In the genomic region with DNA sequence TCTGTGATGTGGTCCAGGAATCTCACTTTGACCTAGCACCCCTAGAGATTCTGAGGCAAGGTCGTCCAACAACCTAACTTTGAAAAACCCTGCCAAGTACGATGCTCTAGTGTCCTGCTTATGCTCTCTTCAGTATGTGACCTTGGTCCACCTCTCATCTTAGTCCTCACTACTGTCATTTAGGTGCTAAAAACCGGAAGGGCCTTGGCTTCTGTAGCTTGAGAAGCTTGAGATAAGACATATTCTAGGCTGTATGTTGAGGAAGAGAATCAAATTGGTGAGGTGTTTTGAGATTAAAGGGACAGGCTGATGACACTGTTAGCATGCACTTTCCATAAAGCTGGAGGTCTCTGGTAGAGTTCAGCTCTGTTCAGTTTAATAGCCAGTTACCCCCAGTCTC, we compare ENCODE assay signal across 22 cellular contexts. TPM values are rescaled to one million over a fixed set of nuclear protein-coding genes. Genes with fewer than 3 reads are reported as not detected.
A peak's percentile ranks its signal among the peaks of the same experiment; 100 is the strongest.
DNase-seq lines count a peak whose midpoint lies in the region; ATAC-seq, FAIRE-seq and TF ChIP-seq lines count a peak whose summit lies in the region.
"Had no signal": no experiment of that assay in that cellular context is flagged by ENCODE, and none has a peak within 500 bp of the region (broad histone marks: within the 10 kb centered on the region; RNA-seq: fewer than 3 reads in every experiment).

No MANE protein-coding gene starts in this region.

- POLR2A ChIA-PET in K562 (lab: Yijun Ruan, JAX), result interaction anchor here (1.1 to 1.4 kb wide), 3 partner anchors 10 to 371 kb away, joined by 3 to 14 read pairs (median 4); no protein-coding TSS in a partner anchor
- POLR2A ChIA-PET in A673 (lab: Charles Lee; ENCODE audit: low non-redundant PET), result no interaction called here
- POLR2A ChIA-PET in CD8-positive, alpha-beta memory T cell (lab: Charles Lee), result no interaction called here

- in situ Hi-C loops in K562 (cut with MboI), result no loop called here

- H3K4me2 ChIP-seq in K562 (ENCODE audit: insufficient read depth, low read length), result peak overlapping the region; percentile 9; the same call in 1 of the 2 replicates

- no peak for TF ChIP-seq CTCF in K562 (IDR thresholded peaks at IDR 0.05 in 2 of 3, conservative IDR thresholded peaks at IDR 0.05 in 1 of 3; ENCODE audit: insufficient read depth in 2 of 3, low read depth in 1 of 3, low read length in 3 of 3)
- TF ChIP-seq CTCF in A673 (conservative IDR thresholded peaks at IDR 0.05; ENCODE audit: low read depth, low read length), result no peak

- intact Hi-C loops in K562 (cut with micrococcal nuclease), result loop anchor here (5.0 kb wide), 3 partner anchors 43 to 213 kb away; no protein-coding TSS in a partner anchor
- intact Hi-C loops in A673 (cut with micrococcal nuclease; ENCODE audit: unreplicated experiment), result no loop called here

- peak overlapping the region; percentile 32 for H3K27ac Mint-ChIP-seq in T-helper 1 cell treated with Interleukin-12 subunit alpha and Interleukin-12 subunit beta and Interleukin-4 antibody, amounts not matched to agents 30 μg/mL and 1 μg/mL, for 36 hours
- H3K27ac Mint-ChIP-seq in CD8-positive, alpha-beta memory T cell, result peak overlapping the region in 1 of 8 donors; percentile 59
- H3K27ac Mint-ChIP-seq: natural killer cell treated with Interleukin-12 subunit alpha and Interleukin-12 subunit beta and Interleukin-15 and Interleukin-18, amount 100 ng/mL, for 72 hours had no signal

- peaks cover 9% of the 10 kb centered on the region; the same call in 1 of the 2 replicates for H4K20me1 ChIP-seq in K562 (replicated peaks; ENCODE audit: control insufficient read depth, insufficient read depth, low read length)

- H3K27me3 ChIP-seq in K562 (ENCODE audit: control insufficient read depth in 2 of 2, insufficient read depth in 2 of 2, low read length in 2 of 2) (no peaks in the 10 kb centered on the region), stomach smooth muscle (ENCODE audit: control insufficient read depth in 1 of 2, insufficient read depth in 2 of 2, low read length in 2 of 2) (no peaks in the 10 kb centered on the region), A673 (replicated peaks; ENCODE audit: insufficient read depth, low read depth, low read length, poor library complexity) (no peaks in the 10 kb centered on the region)
- H3K27me3 ChIP-seq in CD8-positive, alpha-beta memory T cell (ENCODE audit: insufficient read depth, low read length, poor library complexity, severe bottlenecking), result no peaks in the 10 kb centered on the region
- H3K27me3 ChIP-seq: MG63, tibial artery had no signal

- no peaks in the 10 kb centered on the region for H3K9me1 ChIP-seq in K562 (ENCODE audit: control insufficient read depth, insufficient read depth, low read length)

- no peak for TF ChIP-seq POLR2A in K562 (conservative IDR thresholded peaks at IDR 0.05)

- H3K4me3 Mint-ChIP-seq in T-helper 1 cell treated with Interleukin-12 subunit alpha and Interleukin-12 subunit beta and Interleukin-4 antibody, amounts not matched to agents 30 μg/mL and 1 μg/mL, for 36 hours, result no peak overlapping the region
- no peak overlapping the region for H3K4me3 Mint-ChIP-seq in CD8-positive, alpha-beta memory T cell
- H3K4me3 Mint-ChIP-seq: natural killer cell treated with Interleukin-12 subunit alpha and Interleukin-12 subunit beta and Interleukin-15 and Interleukin-18, amount 100 ng/mL, for 72 hours had no signal

- peaks cover 16% of the 10 kb centered on the region for H3K4me1 Mint-ChIP-seq in T-helper 1 cell treated with Interleukin-12 subunit alpha and Interleukin-12 subunit beta and Interleukin-4 antibody, amounts not matched to agents 30 μg/mL and 1 μg/mL, for 36 hours (ENCODE audit: low read depth)
- peaks cover 0 to 8% (median 0%) of the 10 kb centered on the region in 3 donors for H3K4me1 Mint-ChIP-seq in CD8-positive, alpha-beta memory T cell

- FAIRE-seq in K562 (lab: Jason Lieb, UNC), result peak; percentile 15

- H3K27ac ChIP-seq in K562 (ENCODE audit: extremely low read depth, low read depth, low read length), result no peak overlapping the region
- peak overlapping the region; percentile 57 for H3K27ac ChIP-seq in mesodermal cell (ENCODE audit: low read depth, low read length, severe bottlenecking)
- peak overlapping the region; percentile 81 for H3K27ac ChIP-seq in stomach smooth muscle (ENCODE audit: low read length)
- no peak overlapping the region for H3K27ac ChIP-seq in A673 (ENCODE audit: low read depth, low read length, poor library complexity, severe bottlenecking)
- no peak overlapping the region for H3K27ac ChIP-seq in CD8-positive, alpha-beta memory T cell (ENCODE audit: low read depth, low read length)
- H3K27ac ChIP-seq: parathyroid adenoma, tibial artery had no signal

- WGBS in K562 (ENCODE audit: insufficient coverage, low coverage, missing lambda C conversion rate), result 0% methylated on average over 3 of the region's 3 CpGs
- WGBS in mesodermal cell (ENCODE audit: insufficient coverage in 2 of 2), 2 experiments, result 80 to 94% methylated on average over 1 to 2 of the region's 3 CpGs

- peaks cover 7% of the 10 kb centered on the region for H3K36me3 Mint-ChIP-seq in T-helper 1 cell treated with Interleukin-12 subunit alpha and Interleukin-12 subunit beta and Interleukin-4 antibody, amounts not matched to agents 30 μg/mL and 1 μg/mL, for 36 hours (ENCODE audit: low read depth)
- peaks cover 2 to 14% (median 8%) of the 10 kb centered on the region in 3 donors for H3K36me3 Mint-ChIP-seq in CD8-positive, alpha-beta memory T cell
- H3K36me3 Mint-ChIP-seq: natural killer cell treated with Interleukin-12 subunit alpha and Interleukin-12 subunit beta and Interleukin-15 and Interleukin-18, amount 100 ng/mL, for 72 hours had no signal

- H3K4me1 ChIP-seq in K562 (replicated peaks in 1 of 2; ENCODE audit: control insufficient read depth in 2 of 2, insufficient read depth in 2 of 2, low read length in 2 of 2) (peaks cover 10 to 22% of the 10 kb centered on the region in 2 experiments), mesodermal cell (ENCODE audit: control insufficient read depth, insufficient read depth, low read length, poor library complexity, severe bottlenecking) (peaks cover 4% of the 10 kb centered on the region), stomach smooth muscle (ENCODE audit: control insufficient read depth, insufficient read depth, low read length) (peaks cover 16% of the 10 kb centered on the region), A673 (ENCODE audit: insufficient read depth, low read length, poor library complexity, severe bottlenecking) (no peaks in the 10 kb centered on the region)
- no peaks in the 10 kb centered on the region for H3K4me1 ChIP-seq in CD8-positive, alpha-beta memory T cell (ENCODE audit: insufficient read depth, low read length)
- H3K4me1 ChIP-seq: parathyroid adenoma, tibial artery had no signal

- TF ChIP-seq RAD21 in K562 (CRISPR knock-in tag; conservative IDR thresholded peaks at IDR 0.05 in 1 of 2, IDR thresholded peaks at IDR 0.05 in 1 of 2), result no peak

- H3K4me3 ChIP-seq in K562 (no peak overlapping the region), mesodermal cell (ENCODE audit: extremely low read depth, insufficient read depth, low read length, poor library complexity, severe bottlenecking) (no peak overlapping the region), stomach smooth muscle (ENCODE audit: low read length in 2 of 2) (peak overlapping the region in 1 of 2 donors; percentile 53), A673 (ENCODE audit: low read depth, low read length, poor library complexity, severe bottlenecking) (no peak overlapping the region)
- H3K4me3 ChIP-seq in CD8-positive, alpha-beta memory T cell (ENCODE audit: low read length), result no peak overlapping the region
- H3K4me3 ChIP-seq: MG63, tibial artery had no signal

- H3K79me2 ChIP-seq in K562 (ENCODE audit: control insufficient read depth, insufficient read depth, low read length), result no peaks in the 10 kb centered on the region
- H3K79me2 ChIP-seq: parathyroid adenoma had no signal

- H3K9me3 ChIP-seq in K562 (replicated peaks; ENCODE audit: control insufficient read depth, insufficient read depth, low read depth, low read length) (no peaks in the 10 kb centered on the region), mesodermal cell (ENCODE audit: control insufficient read depth, low read length) (no peaks in the 10 kb centered on the region), stomach smooth muscle (ENCODE audit: control insufficient read depth in 2 of 2, low read length in 2 of 2) (no peaks in the 10 kb centered on the region), A673 (ENCODE audit: low read depth, low read length, poor library complexity, severe bottlenecking) (no peaks in the 10 kb centered on the region)
- H3K9me3 ChIP-seq in CD8-positive, alpha-beta memory T cell (ENCODE audit: low read length), result no peaks in the 10 kb centered on the region
- H3K9me3 ChIP-seq: MG63, tibial artery had no signal

- peak; percentile 84 for ATAC-seq in K562
- no peak for ATAC-seq in GM18907 (IDR thresholded peaks at IDR 0.05; ENCODE audit: unreplicated experiment)
- ATAC-seq: natural killer cell treated with Interleukin-12 subunit alpha and Interleukin-12 subunit beta and Interleukin-15 and Interleukin-18, amount 100 ng/mL, for 72 hours had no signal

- DNase-seq in T-helper 1 cell (no peak), K562 (ENCODE audit: extremely low read depth in 1 of 4, low spot score in 3 of 4) (peak in 2 of 4 experiments; percentile 42 to 73), A673 (ENCODE audit: low spot score) (no peak)
- no peak for DNase-seq in CD8-positive, alpha-beta memory T cell
- DNase-seq: 8988T; activated CD4-positive, alpha-beta T cell treated with anti-CD3 and anti-CD28 coated beads, Interleukin-2, amount 50 U/mL, for 1 hour; activated CD8-positive, alpha-beta memory T cell treated with anti-CD3 and anti-CD28 coated beads, Interleukin-2, amount 50 U/mL, for 4 hours; activated gamma-delta T cell treated with Interleukin-2 at 50 U/mL for 16 hours; AML-193; amniotic stem cell; GDM1; MG63; NCI-H1417; RPMI8226; stimulated activated CD4-positive, alpha-beta T cell treated with anti-CD3 and anti-CD28 coated beads, Interleukin-1b, Interleukin-23, amount 100 ng/mL, for 48 hours; tibial artery had no signal

- peak; percentile 65; the same call in 1 of the 2 replicates for TF ChIP-seq EP300 in K562 (IDR thresholded peaks at IDR 0.05; ENCODE audit: low read length)

- CTCF ChIA-PET in K562 (lab: Yijun Ruan, JAX; ENCODE audit: low intra/inter-chr PET ratio) (no interaction called here), A673 (lab: Charles Lee) (no interaction called here)
- CTCF ChIA-PET in CD8-positive, alpha-beta memory T cell (lab: Charles Lee), result interaction anchor here (1.1 kb wide), 1 partner anchor 8 kb away, joined by 3 read pairs; no protein-coding TSS in a partner anchor

- 0 out of 2 replicates have a peak overlapping the region, but pooled peaks have one; percentile 1 for H2AFZ ChIP-seq in K562 (ENCODE audit: low read depth, low read length)
- H2AFZ ChIP-seq: parathyroid adenoma had no signal

- no TSS peak for BruUV-seq in K562 (replicated peaks; lab: Mats Ljungman, UMichigan)
- BruUV-seq in A673 (replicated peaks; lab: Mats Ljungman, UMichigan), result no TSS peak

- H3K9me3 Mint-ChIP-seq in T-helper 1 cell treated with Interleukin-12 subunit alpha and Interleukin-12 subunit beta and Interleukin-4 antibody, amounts not matched to agents 30 μg/mL and 1 μg/mL, for 36 hours, result peaks cover 3% of the 10 kb centered on the region
- H3K9me3 Mint-ChIP-seq in CD8-positive, alpha-beta memory T cell, result no peaks in the 10 kb centered on the region
- H3K9me3 Mint-ChIP-seq: natural killer cell treated with Interleukin-12 subunit alpha and Interleukin-12 subunit beta and Interleukin-15 and Interleukin-18, amount 100 ng/mL, for 72 hours had no signal

- no peaks in the 10 kb centered on the region for H3K36me3 ChIP-seq in K562 (ENCODE audit: control insufficient read depth, insufficient read depth, low read length)
- H3K36me3 ChIP-seq in mesodermal cell (ENCODE audit: control insufficient read depth, insufficient read depth, low read length), result no peaks in the 10 kb centered on the region
- H3K36me3 ChIP-seq in stomach smooth muscle (ENCODE audit: control insufficient read depth in 2 of 2, insufficient read depth in 2 of 2, low read length in 2 of 2), result no peaks in the 10 kb centered on the region
- H3K36me3 ChIP-seq in A673 (ENCODE audit: insufficient read depth, low read length, poor library complexity, severe bottlenecking), result no peaks in the 10 kb centered on the region
- no peaks in the 10 kb centered on the region for H3K36me3 ChIP-seq in CD8-positive, alpha-beta memory T cell (ENCODE audit: insufficient read depth, low read length)
- H3K36me3 ChIP-seq: MG63, tibial artery had no signal

- H3K9ac ChIP-seq in K562 (ENCODE audit: insufficient read depth in 1 of 2, low read depth in 2 of 2, low read length in 2 of 2) (no peak overlapping the region), stomach smooth muscle (ENCODE audit: low read length in 2 of 2) (peak overlapping the region; percentile 6 to 44)
- H3K9ac ChIP-seq: parathyroid adenoma had no signal

- H3K27me3 Mint-ChIP-seq in T-helper 1 cell treated with Interleukin-12 subunit alpha and Interleukin-12 subunit beta and Interleukin-4 antibody, amounts not matched to agents 30 μg/mL and 1 μg/mL, for 36 hours (ENCODE audit: low read depth), result no peaks in the 10 kb centered on the region
- H3K27me3 Mint-ChIP-seq in CD8-positive, alpha-beta memory T cell, result peaks cover 0 to 2% of the 10 kb centered on the region in 2 donors
- H3K27me3 Mint-ChIP-seq: natural killer cell treated with Interleukin-12 subunit alpha and Interleukin-12 subunit beta and Interleukin-15 and Interleukin-18, amount 100 ng/mL, for 72 hours had no signal

RNA-seq across cellular contexts. Expression of gene MTPN, which starts 57.0 kb away (rescaled TPM):
- 24.4 and 41.1 TPM in 2 replicates for total RNA-seq in K562 (2011; cell fraction: chromatin; rRNA removed; ENCODE audit: low replicate concordance)
- 26.7 and 34.1 TPM in 2 replicates for total RNA-seq in K562 (2011; cell fraction: nucleolus; rRNA removed)
- total RNA-seq in K562 (2011; cell fraction: nucleoplasm; rRNA removed), result 43.8 and 76.6 TPM in 2 replicates
- 94.4 and 128 TPM in 2 replicates for total RNA-seq in K562 (2014; rRNA removed)
- total RNA-seq in K562 (2014; rRNA removed; fragmentation: Illumina TruSeq; extraction: Trizol), result 156 and 189 TPM in 2 replicates
- total RNA-seq in K562 (2015; rRNA removed; fragmentation: Illumina TruSeq; extraction: Trizol), result 154 and 159 TPM in 2 replicates
- 236 and 261 TPM in 2 replicates for total RNA-seq in K562 (2021)
- polyA plus RNA-seq in K562 (2011; rRNA removed), result 189 and 191 TPM in 2 replicates
- polyA plus RNA-seq in K562 (2011; cell fraction: cytosol; rRNA removed), result 69.3 and 142 TPM in 2 replicates
- 61.0 and 67.9 TPM in 2 replicates for polyA plus RNA-seq in K562 (2011; cell fraction: nucleus; rRNA removed)
- polyA plus RNA-seq in K562 (2012), result 190 and 199 TPM in 2 replicates
- 224 and 243 TPM in 2 replicates for polyA plus RNA-seq in K562 (2014; fragmentation: Illumina TruSeq; extraction: Trizol)
- 10 to 100 TPM; 68.5 to 68.6 TPM for polyA plus RNA-seq in K562 (2014; fragmentation: Nextera tagmentation; extraction: Ambion mirVana)
- 133 and 148 TPM in 2 replicates for polyA plus RNA-seq in K562 (2014; rRNA removed)
- 247 and 299 TPM in 2 replicates for polyA minus RNA-seq in K562 (2011; rRNA and poly(A)+ RNA removed)
- polyA minus RNA-seq in K562 (2011; cell fraction: cytosol; rRNA and poly(A)+ RNA removed), result 168 and 172 TPM in 2 replicates
- polyA minus RNA-seq in K562 (2011; cell fraction: nucleus; rRNA and poly(A)+ RNA removed), result 70.3 and 88.3 TPM in 2 replicates
- polyA plus RNA-seq in mesodermal cell (2013, experiment 1 of 2), result 241 TPM
- 239 TPM for polyA plus RNA-seq in mesodermal cell (2013, experiment 2 of 2)
- 152 and 166 TPM in 2 replicates for total RNA-seq in A673 (2021)
- 100 to 1,000 TPM; 143 to 147 TPM for total RNA-seq in CD8-positive, alpha-beta memory T cell
- 101 TPM for polyA plus RNA-seq in CD8-positive, alpha-beta memory T cell

Comparison
In these comparisons a context has a peak if more than half of its experiments do, and no peak if none do; other contexts are left out.
1. H3K27ac ChIP-seq: peak in mesodermal cell (single experiment) and stomach smooth muscle (single experiment); none in K562 (single experiment), A673 (single experiment) and CD8-positive, alpha-beta memory T cell (single experiment).
2. H3K9ac ChIP-seq: peak in stomach smooth muscle (2 of 2); none in K562 (0 of 2).